ENCODE assay signal across 8 cellular contexts in genomic region chr11:95230054-95231034, GRCh38. TPM values are rescaled to one million over a fixed set of nuclear protein-coding genes. Genes with fewer than 3 reads are reported as not detected.
DNase-seq lines count a peak whose midpoint lies in the region; ATAC-seq, FAIRE-seq and TF ChIP-seq lines count a peak whose summit lies in the region.

No MANE protein-coding gene starts in this region.

- TF ChIP-seq EP300 in HepG2 (IDR thresholded peaks at IDR 0.05; ENCODE audit: low read depth in 2 of 2, low read length in 2 of 2) (no peak), HepG2 (CRISPR knock-in tag; IDR thresholded peaks at IDR 0.05; ENCODE audit: borderline replicate concordance) (no peak)

- H4K20me1 ChIP-seq in HepG2 (ENCODE audit: insufficient read depth, low read length), result no peaks in the 10 kb centered on the region

- no peak for TF ChIP-seq CTCF in GM20000 (IDR thresholded peaks at IDR 0.05; ENCODE audit: extremely low read depth, missing control alignments)
- no peak for TF ChIP-seq CTCF in VCaP (conservative IDR thresholded peaks at IDR 0.05)
- TF ChIP-seq CTCF in coronary artery (IDR thresholded peaks at IDR 0.05), result no peak
- TF ChIP-seq CTCF in HepG2 (CRISPR knock-in tag; IDR thresholded peaks at IDR 0.05), result no peak

- H3K27ac ChIP-seq in VCaP, result peak overlapping the region; percentile 97
- peak overlapping the region; percentile 86 to 96 for H3K27ac ChIP-seq in coronary artery
- H3K27ac ChIP-seq in HepG2 (ENCODE audit: extremely low read length, insufficient read depth, low read length), result no peak overlapping the region

- no TSS peak for BruUV-seq in HepG2 (replicated peaks; lab: Mats Ljungman, UMichigan)

- no peaks in the 10 kb centered on the region for H3K36me3 ChIP-seq in HepG2 (replicated peaks in 1 of 2; ENCODE audit: control insufficient read depth in 1 of 2, insufficient read depth in 2 of 2, low read length in 2 of 2)

- H3K4me1 ChIP-seq in HepG2 (ENCODE audit: insufficient read depth, low read length), result peaks cover 29% of the 10 kb centered on the region

- no peak overlapping the region for H2AFZ ChIP-seq in HepG2 (ENCODE audit: low read length)

- H3K27me3 ChIP-seq in HepG2 (ENCODE audit: control insufficient read depth in 1 of 2, insufficient read depth in 2 of 2, low read length in 2 of 2), result peaks cover 0 to 36% of the 10 kb centered on the region in 2 experiments; a peak in 3 of 5 replicates

- FAIRE-seq in HepG2 (lab: Jason Lieb, UNC), result no peak

- CTCF ChIA-PET in HepG2 (lab: Yijun Ruan, JAX; ENCODE audit: low intra/inter-chr PET ratio, low total read pairs), result no interaction called here

- DNase-seq in CD1c-positive myeloid dendritic cell (ENCODE audit: extremely low spot score) (peak; percentile 37), GM20000 (ENCODE audit: low spot score) (peak; percentile 16), HT-29 (ENCODE audit: low spot score) (peak; percentile 5), coronary artery (ENCODE audit: low spot score) (peak; percentile 72), HepG2 (ENCODE audit: low spot score) (no peak), NCI-H2029 treated with DMSO at 0.1 percent for 48 hours (lab: John Stamatoyannopoulos, UW) (no peak)

- no peaks in the 10 kb centered on the region for H3K9me3 ChIP-seq in HepG2 (ENCODE audit: low read length)

- H3K4me3 ChIP-seq in coronary artery (peak overlapping the region; percentile 93), HepG2 (replicated peaks in 1 of 3; ENCODE audit: insufficient read depth in 1 of 3, low read depth in 2 of 3, low read length in 3 of 3) (peak overlapping the region; percentile 47 to 73 (median 62))

- POLR2A ChIA-PET in HepG2 (lab: Yijun Ruan, JAX), result interaction anchor here (1.0 to 1.1 kb wide), 3 partner anchors 163 to 561 kb away, joined by 3 to 4 read pairs (median 3); partner anchors contain the start of genes CWC15, KDM4D and SRSF8

- no peak overlapping the region for H3K4me3 Mint-ChIP-seq in stimulated activated memory B cell treated with anti-CD40 and anti-IgM and Interleukin-4, amounts not matched to agents 10 μg/mL and 1 μg/mL and 100 μg/mL, for 72 hours

- H3K79me2 ChIP-seq in HepG2 (ENCODE audit: insufficient read depth, low read length), result no peaks in the 10 kb centered on the region

- H3K4me1 Mint-ChIP-seq in stimulated activated memory B cell treated with anti-CD40 and anti-IgM and Interleukin-4, amounts not matched to agents 10 μg/mL and 1 μg/mL and 100 μg/mL, for 72 hours, result peaks cover 22% of the 10 kb centered on the region

- peak overlapping the region; percentile 73 for H3K4me2 ChIP-seq in HepG2 (ENCODE audit: low read depth, low read length)

- H3K27ac Mint-ChIP-seq in stimulated activated memory B cell treated with anti-CD40 and anti-IgM and Interleukin-4, amounts not matched to agents 10 μg/mL and 1 μg/mL and 100 μg/mL, for 72 hours, result no peak overlapping the region

- H3K9me3 Mint-ChIP-seq in stimulated activated memory B cell treated with anti-CD40 and anti-IgM and Interleukin-4, amounts not matched to agents 10 μg/mL and 1 μg/mL and 100 μg/mL, for 72 hours, result no peaks in the 10 kb centered on the region

- peak; percentile 42 for ATAC-seq in HepG2
- ATAC-seq in stimulated activated memory B cell treated with anti-CD40 and anti-IgM and Interleukin-4, amounts not matched to agents 10 μg/mL and 1 μg/mL and 100 μg/mL, for 72 hours, result peak; percentile 1

- WGBS in HepG2 (ENCODE audit: low lambda C conversion rate), result 5% methylated on average over 26 of the region's 70 CpGs

- no peak for TF ChIP-seq RAD21 in HepG2 (CRISPR knock-in tag; IDR thresholded peaks at IDR 0.05)

- intact Hi-C loops in HepG2 (cut with micrococcal nuclease; ENCODE audit: unreplicated experiment), result loop anchor here (2.0 kb wide), 4 partner anchors 52 to 558 kb away; partner anchors contain the start of gene FAM76B

- TF ChIP-seq POLR2A in HepG2 (IDR thresholded peaks at IDR 0.05; ENCODE audit: insufficient read depth in 1 of 2, low read depth in 2 of 2, low read length in 2 of 2), result no peak

- in situ Hi-C loops in HepG2 (cut with HindIII; ENCODE audit: extremely low pct_ligation_motif_present, low pct_unique_long_range_greater_than_20kb), result loop anchor here (25.0 kb wide), 1 partner anchor 143 kb away; the partner anchor contains the start of gene ENDOD1

- H3K27me3 Mint-ChIP-seq in stimulated activated memory B cell treated with anti-CD40 and anti-IgM and Interleukin-4, amounts not matched to agents 10 μg/mL and 1 μg/mL and 100 μg/mL, for 72 hours, result no peaks in the 10 kb centered on the region

- H3K9ac ChIP-seq in HepG2 (ENCODE audit: insufficient read depth, low read depth, low read length), result peak overlapping the region; percentile 21; the same call in 1 of the 2 replicates

- H3K36me3 Mint-ChIP-seq in stimulated activated memory B cell treated with anti-CD40 and anti-IgM and Interleukin-4, amounts not matched to agents 10 μg/mL and 1 μg/mL and 100 μg/mL, for 72 hours, result peaks cover 10% of the 10 kb centered on the region

TF ChIP-seq in HepG2, 621 proteins besides CTCF, POLR2A, EP300 and RAD21 (continues in another document):
- TF ChIP-seq ZNF446 (CRISPR knock-in tag; IDR thresholded peaks at IDR 0.05) (0 out of 2 replicates have a peak, but pooled peaks have one; percentile 53), ZNF512B (CRISPR knock-in tag; IDR thresholded peaks at IDR 0.05; ENCODE audit: borderline replicate concordance) (0 out of 2 replicates have a peak, but pooled peaks have one; percentile 62), GMEB1 (CRISPR knock-in tag; IDR thresholded peaks at IDR 0.05; ENCODE audit: borderline replicate concordance) (no peak), ZNF784 (CRISPR knock-in tag; IDR thresholded peaks at IDR 0.05; ENCODE audit: borderline replicate concordance) (0 out of 2 replicates have a peak, but pooled peaks have one; percentile 22)

RNA-seq across cellular contexts. Expression of gene SESN3, which starts 0.7 kb away (rescaled TPM):
- total RNA-seq in HT-29 (2014; rRNA removed; shearing (Covaris generic)), result 0.31 and 0.81 TPM in 2 replicates
- 0.86 and 1.9 TPM in 2 replicates for total RNA-seq in HepG2 (2016; rRNA removed; fragmentation: Illumina TruSeq; extraction: Trizol)
- total RNA-seq in HepG2 (2016; cell fraction: cytosol; rRNA removed; fragmentation: Illumina TruSeq; extraction: Trizol; ENCODE audit: low read depth), result 0.62 and 0.71 TPM in 2 replicates
- 1.0 and 1.8 TPM in 2 replicates for total RNA-seq in HepG2 (2016; cell fraction: insoluble cytoplasmic fraction; rRNA removed; fragmentation: Illumina TruSeq; extraction: Trizol)
- total RNA-seq in HepG2 (2016; cell fraction: membrane; rRNA removed; fragmentation: Illumina TruSeq; extraction: Trizol), result 1.7 and 1.9 TPM in 2 replicates
- total RNA-seq in HepG2 (2016; cell fraction: nucleus; rRNA removed; fragmentation: Illumina TruSeq; extraction: Trizol), result 1.0 and 1.5 TPM in 2 replicates
- 0.26 and 0.53 TPM in 2 replicates for polyA plus RNA-seq in HepG2 (2011; rRNA removed)
- 0.19 and 0.21 TPM in 2 replicates for polyA plus RNA-seq in HepG2 (2011; cell fraction: cytosol; rRNA removed)
- 0.14 and 0.16 TPM in 2 replicates for polyA plus RNA-seq in HepG2 (2011; cell fraction: nucleus; rRNA removed)
- polyA plus RNA-seq in HepG2 (2012), result 0.19 and 0.36 TPM in 2 replicates
- polyA plus RNA-seq in HepG2 (2016; cell fraction: cytosol; fragmentation: Illumina TruSeq; extraction: Trizol; ENCODE audit: low read depth), result 0.17 and 0.36 TPM in 2 replicates
- polyA plus RNA-seq in HepG2 (2016; cell fraction: insoluble cytoplasmic fraction; fragmentation: Illumina TruSeq; extraction: Trizol; ENCODE audit: low read depth), result 0.96 and 1.2 TPM in 2 replicates
- polyA plus RNA-seq in HepG2 (2016; cell fraction: membrane; fragmentation: Illumina TruSeq; extraction: Trizol; ENCODE audit: low read depth), result 0.41 and 0.59 TPM in 2 replicates
- 0.63 and 0.71 TPM in 2 replicates for polyA plus RNA-seq in HepG2 (2016; cell fraction: nucleus; fragmentation: Illumina TruSeq; extraction: Trizol; ENCODE audit: insufficient read depth, low read depth)
- 0.42 and 2.3 TPM in 2 replicates for polyA minus RNA-seq in HepG2 (2011; rRNA and poly(A)+ RNA removed; ENCODE audit: low replicate concordance)
- 0.59 and 0.97 TPM in 2 replicates for polyA minus RNA-seq in HepG2 (2011; cell fraction: cytosol; rRNA and poly(A)+ RNA removed)
- 0.62 and 1.3 TPM in 2 replicates for polyA minus RNA-seq in HepG2 (2011; cell fraction: nucleus; rRNA and poly(A)+ RNA removed)

Comparison
In these comparisons a context has a peak if more than half of its experiments do, and no peak if none do; other contexts are left out.
1. DNase-seq: peak in CD1c-positive myeloid dendritic cell (single experiment), GM20000 (single experiment), HT-29 (single experiment) and coronary artery (single experiment); none in HepG2 (single experiment) and NCI-H2029 treated with DMSO at 0.1 percent for 48 hours (single experiment).